26 cellular contexts compared by ENCODE assay signal in genomic region chr10:133061296-133062038, GRCh38. TPM values are rescaled to one million over a fixed set of nuclear protein-coding genes. Genes with fewer than 3 reads are reported as not detected.
A peak's percentile ranks its signal among the peaks of the same experiment; 100 is the strongest.
DNase-seq lines count a peak whose midpoint lies in the region; ATAC-seq, FAIRE-seq and TF ChIP-seq lines count a peak whose summit lies in the region.
"Had no signal": no experiment of that assay in that cellular context is flagged by ENCODE, and none has a peak within 500 bp of the region (broad histone marks: within the 10 kb centered on the region; RNA-seq: fewer than 3 reads in every experiment).

No MANE protein-coding gene starts in this region.

- H2BK20ac ChIP-seq in H1 (ENCODE audit: low read length) = no peak overlapping the region

- H3K9me3 ChIP-seq in left ventricle myocardium inferior (replicated peaks) = no peaks in the 10 kb centered on the region
- no peaks in the 10 kb centered on the region for H3K9me3 ChIP-seq in OCI-LY7 (ENCODE audit: low read length)
- H3K9me3 ChIP-seq in H1 (ENCODE audit: insufficient read depth in 2 of 2, low read depth in 1 of 2, low read length in 1 of 2) = no peaks in the 10 kb centered on the region; a peak in 1 of 4 replicates
- H3K9me3 ChIP-seq in smooth muscle cell (replicated peaks; ENCODE audit: low read depth) = no peaks in the 10 kb centered on the region
- no peaks in the 10 kb centered on the region for H3K9me3 ChIP-seq in hepatocyte (ENCODE audit: low read depth)
- H3K9me3 ChIP-seq: BE2C had no signal

- no peaks in the 10 kb centered on the region for H3K4me1 ChIP-seq in left ventricle myocardium inferior
- no peaks in the 10 kb centered on the region for H3K4me1 ChIP-seq in OCI-LY7 (ENCODE audit: insufficient read depth, low read length, poor library complexity, severe bottlenecking)
- no peaks in the 10 kb centered on the region for H3K4me1 ChIP-seq in H1 (replicated peaks in 1 of 4; ENCODE audit: control insufficient read depth in 3 of 4, insufficient read depth in 4 of 4, low read length in 3 of 4)
- no peaks in the 10 kb centered on the region for H3K4me1 ChIP-seq in smooth muscle cell (ENCODE audit: low read depth)
- no peaks in the 10 kb centered on the region for H3K4me1 ChIP-seq in hepatocyte (ENCODE audit: insufficient read depth)
- H3K4me1 ChIP-seq: BE2C had no signal

- DNase-seq in Right ventricle myocardium inferior (ENCODE audit: missing footprints) = peak; percentile 37
- no peak for DNase-seq in left ventricle myocardium inferior
- DNase-seq in OCI-LY7 (ENCODE audit: low spot score) = peak; percentile 61
- DNase-seq in H1 (ENCODE audit: low read depth in 1 of 2, low spot score in 2 of 2) = no peak
- no peak for DNase-seq in smooth muscle cell (lab: John Stamatoyannopoulos, UW; ENCODE audit: unreplicated experiment)
- DNase-seq in hepatocyte (ENCODE audit: low spot score) = no peak
- DNase-seq: AML-193; BE2C; CD4-positive, alpha-beta T cell; CD8-positive, alpha-beta memory T cell; DMS 273 treated with DMSO at 0.1 percent for 48 hours; DMS79; EL; GDM1; GOT3; H7; HCEC 1CT had no signal

- H4K5ac ChIP-seq in H1 (ENCODE audit: insufficient read length, low read depth, low read length) = no peak overlapping the region

- FAIRE-seq in H1 (lab: Jason Lieb, UNC) = no peak
- FAIRE-seq: A204.1, D721Med, GM12878, GM18507 had no signal

- H3K23ac ChIP-seq in H1 (ENCODE audit: insufficient read length) = no peak overlapping the region

- H2AFZ ChIP-seq in OCI-LY7 (ENCODE audit: low read length) = no peak overlapping the region
- H2AFZ ChIP-seq in H1 (ENCODE audit: low read length) = no peak overlapping the region
- no peak overlapping the region for H2AFZ ChIP-seq in smooth muscle cell (ENCODE audit: low read depth)
- no peak overlapping the region for H2AFZ ChIP-seq in hepatocyte

- H3K56ac ChIP-seq in H1 (replicated peaks; ENCODE audit: insufficient read length, low read depth, low read length) = no peak overlapping the region

- H3K4me2 ChIP-seq in OCI-LY7 (ENCODE audit: low read length) (no peak overlapping the region), H1 (ENCODE audit: insufficient read depth in 1 of 2, low read depth in 2 of 2, low read length in 2 of 2) (no peak overlapping the region), smooth muscle cell (no peak overlapping the region), hepatocyte (no peak overlapping the region)

- POLR2A ChIA-PET in OCI-LY7 (lab: Charles Lee) = no interaction called here
- POLR2A ChIA-PET in H1 (lab: Charles Lee; ENCODE audit: partially characterized antibody) = no interaction called here

- TF ChIP-seq EP300 in H1 (IDR thresholded peaks at IDR 0.05; ENCODE audit: borderline replicate concordance in 1 of 2, low read depth in 2 of 2, low read length in 2 of 2) = no peak

- H3K9ac ChIP-seq in H1 (replicated peaks in 1 of 4; ENCODE audit: extremely low read depth in 1 of 4, low read depth in 3 of 4, low read length in 3 of 4) (no peak overlapping the region), smooth muscle cell (ENCODE audit: low read depth) (no peak overlapping the region)
- H3K9ac ChIP-seq: BLaER1 treated with 17β-estradiol and CSF1 and Interleukin-3, amounts not matched to agents 10 nM and 100 nM had no signal

- H2BK12ac ChIP-seq in H1 (ENCODE audit: low read depth, low read length) = no peak overlapping the region

- H3K27ac ChIP-seq in left ventricle myocardium inferior (replicated peaks) (no peak overlapping the region), OCI-LY7 (ENCODE audit: low read depth, low read length, poor library complexity, severe bottlenecking) (no peak overlapping the region), H1 (ENCODE audit: low read depth, low read length) (no peak overlapping the region), smooth muscle cell (ENCODE audit: low read depth) (no peak overlapping the region), hepatocyte (no peak overlapping the region)
- H3K27ac ChIP-seq: 22Rv1; BLaER1 treated with 17β-estradiol and CSF1 and Interleukin-3, amounts not matched to agents 10 nM and 100 nM had no signal

- H3F3A ChIP-seq in smooth muscle cell (ENCODE audit: low read depth) = no peaks in the 10 kb centered on the region

- H3K4me3 ChIP-seq in left ventricle myocardium inferior = no peak overlapping the region
- H3K4me3 ChIP-seq in OCI-LY7 (ENCODE audit: low read depth, low read length, poor library complexity, severe bottlenecking) = no peak overlapping the region
- H3K4me3 ChIP-seq in H1 (ENCODE audit: extremely low read depth in 1 of 4, insufficient read depth in 2 of 4, low read depth in 3 of 4, low read length in 4 of 4) = no peak overlapping the region
- H3K4me3 ChIP-seq in smooth muscle cell = no peak overlapping the region
- no peak overlapping the region for H3K4me3 ChIP-seq in hepatocyte
- H3K4me3 ChIP-seq: BLaER1 treated with 17β-estradiol and CSF1 and Interleukin-3, amounts not matched to agents 10 nM and 100 nM; GM12878 had no signal

- no peak overlapping the region for H3K4ac ChIP-seq in H1 (replicated peaks; ENCODE audit: insufficient read length, low read depth, low read length)

- H4K20me1 ChIP-seq in OCI-LY7 (ENCODE audit: insufficient read depth, low read length) (no peaks in the 10 kb centered on the region), H1 (replicated peaks in 1 of 2; ENCODE audit: control insufficient read depth in 1 of 2, insufficient read depth in 2 of 2, low read length in 2 of 2) (no peaks in the 10 kb centered on the region), smooth muscle cell (ENCODE audit: low read depth) (no peaks in the 10 kb centered on the region), hepatocyte (ENCODE audit: insufficient read depth, poor library complexity, severe bottlenecking) (no peaks in the 10 kb centered on the region)

- no TSS peak for BruUV-seq in OCI-LY7 (replicated peaks; lab: Mats Ljungman, UMichigan)

- H3K79me1 ChIP-seq in H1 (ENCODE audit: low read depth, low read length) = no peaks in the 10 kb centered on the region

- no peak overlapping the region for H2AK5ac ChIP-seq in H1 (ENCODE audit: low read depth, low read length)

- no peak overlapping the region for H3K14ac ChIP-seq in H1 (ENCODE audit: insufficient read length)

- no peak for TF ChIP-seq RAD21 in H1 (IDR thresholded peaks at IDR 0.05 in 1 of 2, conservative IDR thresholded peaks at IDR 0.05 in 1 of 2; ENCODE audit: low read depth in 2 of 2, low read length in 2 of 2)

- intact Hi-C loops in Right ventricle myocardium inferior (cut with DNase I) (no loop called here), left ventricle myocardium inferior (cut with micrococcal nuclease) (no loop called here), OCI-LY7 (cut with micrococcal nuclease; ENCODE audit: unreplicated experiment) (no loop called here)

- no peak for TF ChIP-seq CTCF in left ventricle myocardium inferior (IDR thresholded peaks at IDR 0.05; ENCODE audit: borderline replicate concordance)
- no peak for TF ChIP-seq CTCF in OCI-LY7 (conservative IDR thresholded peaks at IDR 0.05; ENCODE audit: low read length)
- TF ChIP-seq CTCF in H1 (IDR thresholded peaks at IDR 0.05; ENCODE audit: control extremely low read depth in 1 of 3, insufficient read depth in 1 of 3, low read depth in 1 of 3, low read length in 3 of 3) = no peak
- no peak for TF ChIP-seq CTCF in smooth muscle cell (IDR thresholded peaks at IDR 0.05; ENCODE audit: borderline replicate concordance, insufficient read depth, poor library complexity, severe bottlenecking)
- no peak for TF ChIP-seq CTCF in hepatocyte (IDR thresholded peaks at IDR 0.05; ENCODE audit: poor library complexity)

- 93% methylated on average over 23 of the region's 23 CpGs; no CpG with 5 or more reads in 1 of the 2 experiments for WGBS in H1 (ENCODE audit: extremely low coverage in 1 of 2, insufficient coverage in 1 of 2, insufficient read length in 1 of 2, insufficient replicate concordance in 2 of 2, low coverage in 1 of 2, low lambda C conversion rate in 2 of 2, missing lambda C conversion rate in 1 of 2), 2 experiments
- 89% methylated on average over 23 of the region's 23 CpGs for WGBS in smooth muscle cell (ENCODE audit: low lambda C conversion rate)
- WGBS in hepatocyte (ENCODE audit: low lambda C conversion rate, missing lambda C conversion rate) = 93% methylated on average over 21 of the region's 23 CpGs

- no peaks in the 10 kb centered on the region for H3K36me3 ChIP-seq in left ventricle myocardium inferior
- H3K36me3 ChIP-seq in OCI-LY7 (ENCODE audit: insufficient read depth, low read length) = no peaks in the 10 kb centered on the region
- H3K36me3 ChIP-seq in H1 (ENCODE audit: control insufficient read depth in 2 of 4, insufficient read depth in 4 of 4, low read length in 3 of 4) = no peaks in the 10 kb centered on the region
- H3K36me3 ChIP-seq in smooth muscle cell (ENCODE audit: low read depth) = no peaks in the 10 kb centered on the region
- H3K36me3 ChIP-seq in hepatocyte (replicated peaks; ENCODE audit: insufficient read depth, low read depth) = no peaks in the 10 kb centered on the region
- H3K36me3 ChIP-seq: BE2C; BLaER1 treated with 17β-estradiol and CSF1 and Interleukin-3, amounts not matched to agents 10 nM and 100 nM had no signal

- no peak for TF ChIP-seq POLR2A in H1 (IDR thresholded peaks at IDR 0.05; ENCODE audit: control extremely low read depth in 1 of 2, low read depth in 2 of 2, low read length in 2 of 2)

- H3K79me2 ChIP-seq in OCI-LY7 (ENCODE audit: insufficient read depth, low read depth, low read length) (no peaks in the 10 kb centered on the region), H1 (ENCODE audit: control insufficient read depth in 1 of 2, insufficient read depth in 2 of 2, low read length in 2 of 2) (no peaks in the 10 kb centered on the region), smooth muscle cell (ENCODE audit: low read depth) (no peaks in the 10 kb centered on the region), hepatocyte (no peaks in the 10 kb centered on the region)

- peaks cover 40% of the 10 kb centered on the region for H3K27me3 ChIP-seq in left ventricle myocardium inferior (ENCODE audit: low read depth)
- no peaks in the 10 kb centered on the region for H3K27me3 ChIP-seq in H1 (replicated peaks in 1 of 4; ENCODE audit: control insufficient read depth in 3 of 4, extremely low read depth in 1 of 4, insufficient read depth in 3 of 4, low read length in 3 of 4)
- no peaks in the 10 kb centered on the region for H3K27me3 ChIP-seq in smooth muscle cell (ENCODE audit: low read depth)
- no peaks in the 10 kb centered on the region for H3K27me3 ChIP-seq in hepatocyte
- H3K27me3 ChIP-seq: BE2C had no signal

- ATAC-seq in Right ventricle myocardium inferior (no peak), HG03095 (IDR thresholded peaks at IDR 0.05; ENCODE audit: unreplicated experiment) (no peak)
- ATAC-seq: GM12878 had no signal

- no peak overlapping the region for H3K18ac ChIP-seq in H1 (ENCODE audit: extremely low read depth, low read length)

- H3K23me2 ChIP-seq in H1 (ENCODE audit: low read depth, low read length) = peaks cover 8% of the 10 kb centered on the region; the same call in 1 of the 2 replicates

- H4K8ac ChIP-seq in H1 (ENCODE audit: extremely low read depth, insufficient read depth, low read length) = 0 out of 2 replicates have a peak overlapping the region, but pooled peaks have one; percentile 51

- no peak overlapping the region for H2BK15ac ChIP-seq in H1 (ENCODE audit: low read length)

- H4K91ac ChIP-seq in H1 (replicated peaks; ENCODE audit: insufficient read length, low read length) = no peak overlapping the region

- CTCF ChIA-PET in OCI-LY7 (lab: Charles Lee; ENCODE audit: unreplicated experiment) = no interaction called here
- CTCF ChIA-PET in H1 (lab: Charles Lee; ENCODE audit: partially characterized antibody) = interaction anchor here (1.0 to 2.2 kb wide), 5 partner anchors 9 to 82 kb away, joined by 3 to 5 read pairs (median 3); no protein-coding TSS in a partner anchor

- no peak overlapping the region for H2BK120ac ChIP-seq in H1 (replicated peaks; ENCODE audit: low read depth, low read length)

- H3K9me2 ChIP-seq in OCI-LY7 (ENCODE audit: insufficient read depth, low read length) (no peaks in the 10 kb centered on the region), hepatocyte (replicated peaks; ENCODE audit: insufficient read depth) (no peaks in the 10 kb centered on the region)

- no peak overlapping the region for H2BK5ac ChIP-seq in H1 (ENCODE audit: low read depth, low read length)

RNA-seq across cellular contexts. Expression of gene ADGRA1, which starts 26.3 kb away (rescaled TPM):
- total RNA-seq in Right ventricle myocardium inferior (not detected), left ventricle myocardium inferior (not detected), OCI-LY7 (2022) (not detected in 2 replicates), smooth muscle cell (not detected in 2 replicates), hepatocyte (0.47 TPM in 1 of 2 replicates, not detected in the other)
- not detected in 2 replicates for total RNA-seq in OCI-LY7 (2014; rRNA removed; shearing (Covaris generic))
- total RNA-seq in H1 (2021; fragmentation: NEBNext Ultra II Directional; extraction: Animal tissue kit (Norgen Biotek cat#: 25700)) = 0.08 and 0.17 TPM in 2 replicates
- polyA plus RNA-seq in H1 (2011; rRNA removed) (0.21 and 0.24 TPM in 2 replicates), smooth muscle cell (not detected in 2 replicates), hepatocyte (not detected in 2 replicates)
- polyA plus RNA-seq in H1 (2011; cell fraction: cytosol; rRNA removed) = 0.18 TPM
- polyA plus RNA-seq in H1 (2011; cell fraction: nucleus; rRNA removed) = 0.19 TPM
- polyA plus RNA-seq in H1 (2012, experiment 1 of 2) = 0.14 to 0.27 TPM (median 0.23 TPM) in 4 replicates
- 0.13 TPM for polyA plus RNA-seq in H1 (2012, experiment 2 of 2)
- polyA plus RNA-seq in H1 (2013, experiment 1 of 2) = 0.06 TPM
- 0.09 TPM for polyA plus RNA-seq in H1 (2013, experiment 2 of 2)
- polyA minus RNA-seq in H1 (2011; rRNA and poly(A)+ RNA removed) = 0.07 and 0.09 TPM in 2 replicates
- polyA minus RNA-seq in H1 (2011; cell fraction: cytosol; rRNA and poly(A)+ RNA removed) = 0.59 TPM
- polyA minus RNA-seq in H1 (2011; cell fraction: nucleus; rRNA and poly(A)+ RNA removed) = 0.30 TPM
- total RNA-seq: CD4-positive, alpha-beta T cell; CD8-positive, alpha-beta memory T cell; GM12878 had no signal
- polyA plus RNA-seq: AG04450; CD14-positive monocyte; CD8-positive, alpha-beta memory T cell; GM12878 had no signal

Comparison
In these comparisons a context has a peak if more than half of its experiments do, and no peak if none do; other contexts are left out.
1. DNase-seq: peak in Right ventricle myocardium inferior (single experiment) and OCI-LY7 (single experiment); none in left ventricle myocardium inferior (single experiment), H1 (0 of 2), smooth muscle cell (single experiment) and hepatocyte (single experiment).